Comparison of ENCODE assay signal across 33 cellular contexts in genomic region chr1:236966636-236967035, GRCh38. TPM values are rescaled to one million over a fixed set of nuclear protein-coding genes. Genes with fewer than 3 reads are reported as not detected.
"Had no signal": no experiment of that assay in that cellular context is flagged by ENCODE, and none has a peak within 500 bp of the region (broad histone marks: within the 10 kb centered on the region; RNA-seq: fewer than 3 reads in every experiment).

No MANE protein-coding gene starts in this region.

- H3K27ac Mint-ChIP-seq: stimulated activated effector memory CD8-positive, alpha-beta T cell treated with anti-CD3 and anti-CD28 coated beads, Interleukin-12 subunit alpha, Interleukin-12 subunit beta, amount 100 ng/mL, for 72 hours; stimulated activated memory B cell treated with anti-CD40 and anti-IgM and Interleukin-4, amounts not matched to agents 10 μg/mL and 1 μg/mL and 100 μg/mL, for 72 hours; stimulated activated naive B cell treated with anti-CD40 and anti-IgM and Interleukin-4, amounts not matched to agents 10 μg/mL and 1 μg/mL and 100 μg/mL, for 72 hours; stimulated activated naive CD8-positive, alpha-beta T cell treated with anti-CD3 and anti-CD28 coated beads, Interleukin-15, amount 100 ng/mL, for 72 hours; stimulated activated naive CD8-positive, alpha-beta T cell treated with anti-CD3 and anti-CD28 coated beads, Interleukin-15, Interleukin-2, amounts not matched to agents 100 ng/mL and 50 ng/mL, for 24 hours; type B pancreatic cell had no signal

- H3K9me3 ChIP-seq: suprapubic skin, testis, thoracic aorta, thyroid gland, tibial artery, transverse colon, upper lobe of left lung, upper lobe of right lung, uterus, vagina had no signal

- H3K4me3 ChIP-seq: stomach, suprapubic skin, testis, thoracic aorta, thyroid gland, tibial artery, tibial nerve, transverse colon, upper lobe of left lung, upper lobe of right lung, uterus, vagina had no signal

- H3K36me3 Mint-ChIP-seq: stimulated activated effector memory CD8-positive, alpha-beta T cell treated with anti-CD3 and anti-CD28 coated beads, Interleukin-12 subunit alpha, Interleukin-12 subunit beta, amount 100 ng/mL, for 72 hours; stimulated activated memory B cell treated with anti-CD40 and anti-IgM and Interleukin-4, amounts not matched to agents 10 μg/mL and 1 μg/mL and 100 μg/mL, for 72 hours; stimulated activated naive B cell treated with anti-CD40 and anti-IgM and Interleukin-4, amounts not matched to agents 10 μg/mL and 1 μg/mL and 100 μg/mL, for 72 hours; type B pancreatic cell had no signal

- ATAC-seq: stimulated activated effector memory CD8-positive, alpha-beta T cell treated with anti-CD3 and anti-CD28 coated beads, Interleukin-12 subunit alpha, Interleukin-12 subunit beta, amount 100 ng/mL, for 72 hours; stimulated activated memory B cell treated with anti-CD40 and anti-IgM and Interleukin-4, amounts not matched to agents 10 μg/mL and 1 μg/mL and 100 μg/mL, for 72 hours; stimulated activated naive B cell treated with anti-CD40 and anti-IgM and Interleukin-4, amounts not matched to agents 10 μg/mL and 1 μg/mL and 100 μg/mL, for 72 hours; stimulated activated naive CD8-positive, alpha-beta T cell treated with anti-CD3 and anti-CD28 coated beads, Interleukin-15, amount 100 ng/mL, for 72 hours; stimulated activated naive CD8-positive, alpha-beta T cell treated with anti-CD3 and anti-CD28 coated beads, Interleukin-15, Interleukin-2, amounts not matched to agents 100 U/mL and 50 U/mL, for 24 hours; upper lobe of right lung had no signal

- H3K27ac ChIP-seq: stomach, suprapubic skin, testis, thoracic aorta, thyroid gland, tibial artery, tibial nerve, transverse colon, upper lobe of left lung, upper lobe of right lung, uterus, vagina had no signal

- H3K4me3 Mint-ChIP-seq: stimulated activated effector memory CD8-positive, alpha-beta T cell treated with anti-CD3 and anti-CD28 coated beads, Interleukin-12 subunit alpha, Interleukin-12 subunit beta, amount 100 ng/mL, for 72 hours; stimulated activated memory B cell treated with anti-CD40 and anti-IgM and Interleukin-4, amounts not matched to agents 10 μg/mL and 1 μg/mL and 100 μg/mL, for 72 hours; stimulated activated naive B cell treated with anti-CD40 and anti-IgM and Interleukin-4, amounts not matched to agents 10 μg/mL and 1 μg/mL and 100 μg/mL, for 72 hours; stimulated activated naive CD8-positive, alpha-beta T cell treated with anti-CD3 and anti-CD28 coated beads, Interleukin-15, amount 100 ng/mL, for 72 hours; stimulated activated naive CD8-positive, alpha-beta T cell treated with anti-CD3 and anti-CD28 coated beads, Interleukin-15, Interleukin-2, amounts not matched to agents 100 ng/mL and 50 ng/mL, for 24 hours; type B pancreatic cell had no signal

- DNase-seq: stimulated activated CD4-positive, alpha-beta T cell treated with anti-CD3 and anti-CD28 coated beads, Interleukin-2, amount 100 ng/mL, for 48 hours; stimulated activated CD4-positive, alpha-beta T cell treated with anti-CD3 and anti-CD28 coated beads, Interleukin-4, amount 100 ng/mL, for 1 hour; stimulated activated CD4-positive, alpha-beta T cell treated with anti-CD3 and anti-CD28 coated beads, Interleukin-4, amount 100 ng/mL, for 24 hours; stimulated activated CD4-positive, alpha-beta T cell treated with anti-CD3 and anti-CD28 coated beads, Interleukin-4, amount 100 ng/mL, for 4 hours; stimulated activated CD8-positive, alpha-beta memory T cell treated with anti-CD3 and anti-CD28 coated beads, Interleukin-4, amount 100 ng/mL, for 48 hours; stimulated activated naive B cell treated with anti-CD40 and anti-IgM and Interleukin-4, amounts not matched to agents 10 μg/mL and 1 μg/mL and 100 μg/mL, for 72 hours; stimulated activated naive CD4-positive, alpha-beta T cell; stimulated activated naive CD4-positive, alpha-beta T cell treated with Interleukin-2 at 50 U/mL for 16 hours; stimulated activated naive CD8-positive, alpha-beta T cell treated with anti-CD3 and anti-CD28 coated beads, Interleukin-15, amount 100 ng/mL, for 72 hours; stimulated activated naive CD8-positive, alpha-beta T cell treated with anti-CD3 and anti-CD28 coated beads, Interleukin-15, Interleukin-2, amounts not matched to agents 100 U/mL and 50 U/mL, for 24 hours; stomach; substantia nigra; testis; thyroid gland; tibial artery; transverse colon; trophoblast cell; upper lobe of left lung; upper lobe of right lung; uterus had no signal

- H3K27me3 ChIP-seq: stomach, suprapubic skin, testis, thyroid gland, tibial artery, tibial nerve, transverse colon, upper lobe of left lung, upper lobe of right lung, uterus, vagina had no signal

- H3K4me1 ChIP-seq: stomach, suprapubic skin, testis, thyroid gland, tibial artery, tibial nerve, transverse colon, upper lobe of left lung, upper lobe of right lung, uterus, vagina had no signal

- H3K4me1 Mint-ChIP-seq: stimulated activated effector memory CD8-positive, alpha-beta T cell treated with anti-CD3 and anti-CD28 coated beads, Interleukin-12 subunit alpha, Interleukin-12 subunit beta, amount 100 ng/mL, for 72 hours; stimulated activated memory B cell treated with anti-CD40 and anti-IgM and Interleukin-4, amounts not matched to agents 10 μg/mL and 1 μg/mL and 100 μg/mL, for 72 hours; stimulated activated naive B cell treated with anti-CD40 and anti-IgM and Interleukin-4, amounts not matched to agents 10 μg/mL and 1 μg/mL and 100 μg/mL, for 72 hours; stimulated activated naive CD8-positive, alpha-beta T cell treated with anti-CD3 and anti-CD28 coated beads, Interleukin-15, amount 100 ng/mL, for 72 hours had no signal

- H3K9me3 Mint-ChIP-seq: stimulated activated effector memory CD8-positive, alpha-beta T cell treated with anti-CD3 and anti-CD28 coated beads, Interleukin-12 subunit alpha, Interleukin-12 subunit beta, amount 100 ng/mL, for 72 hours had no signal

- H3K36me3 ChIP-seq: stomach, suprapubic skin, thoracic aorta, thyroid gland, tibial artery, tibial nerve, transverse colon, upper lobe of left lung, upper lobe of right lung, uterus, vagina had no signal

RNA-seq across cellular contexts. Expression of gene MT1HL1, which starts 37.6 kb away (rescaled TPM):
- total RNA-seq: stomach, subcutaneous adipose tissue, suprapubic skin, temporal lobe, testis, thoracic aorta, thyroid gland, tibial nerve, transverse colon, upper lobe of left lung, upper lobe of right lung, ureter, urinary bladder, uterus, vagina had no signal
- polyA plus RNA-seq: stomach, thymus, urinary bladder had no signal
